9 cellular contexts compared by ENCODE assay signal in the genomic region with DNA sequence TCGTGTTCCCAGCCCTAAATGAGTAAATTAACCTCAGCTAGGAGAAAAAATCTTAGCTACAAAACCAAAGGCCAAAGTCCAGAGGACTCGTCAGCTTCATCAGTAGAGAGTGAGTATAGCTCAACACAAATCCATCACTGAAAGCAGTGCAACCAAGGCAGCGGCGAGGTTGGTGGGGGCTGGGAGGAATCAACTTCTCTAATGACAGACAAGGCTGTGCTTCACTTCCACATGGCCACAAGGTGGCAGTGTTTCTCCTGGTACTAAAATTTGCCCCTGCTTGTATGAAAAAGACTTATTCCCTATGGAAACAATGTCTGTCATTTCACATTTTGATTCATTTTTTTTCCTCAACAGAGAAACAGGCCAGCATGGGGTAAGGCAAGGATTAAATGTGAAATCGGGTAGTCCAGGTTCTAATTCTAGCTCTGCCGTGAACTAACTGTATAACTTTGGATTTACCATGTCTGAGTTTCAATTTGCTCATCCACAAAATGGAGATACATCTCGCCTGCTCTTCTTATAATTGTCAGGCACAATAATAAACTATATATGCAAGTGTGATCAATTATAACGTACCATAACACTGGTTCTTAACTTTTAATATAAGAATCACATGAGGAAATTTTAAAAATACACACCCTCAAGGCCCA. TPM values are rescaled to one million over a fixed set of nuclear protein-coding genes. Genes with fewer than 3 reads are reported as not detected.
A peak's percentile ranks its signal among the peaks of the same experiment; 100 is the strongest.
DNase-seq lines count a peak whose midpoint lies in the region; ATAC-seq and TF ChIP-seq lines count a peak whose summit lies in the region.
"Had no signal": no experiment of that assay in that cellular context is flagged by ENCODE, and none has a peak within 500 bp of the region (broad histone marks: within the 10 kb centered on the region; RNA-seq: fewer than 3 reads in every experiment).

No MANE protein-coding gene starts in this region.

- no peak for TF ChIP-seq POLR2A in upper lobe of left lung (IDR thresholded peaks at IDR 0.05)

- TF ChIP-seq EP300 in upper lobe of left lung (IDR thresholded peaks at IDR 0.05): no peak

- ATAC-seq in SK-N-SH treated with all-trans-retinoic acid at 6 μM for 48 hours: peak; percentile 75
- ATAC-seq in Right ventricle myocardium inferior: peak; percentile 56
- ATAC-seq in upper lobe of left lung (ENCODE audit: low FRiP score in 2 of 2): peak; percentile 74 to 87
- ATAC-seq in HG03095 (IDR thresholded peaks at IDR 0.05; ENCODE audit: unreplicated experiment): no peak

- H3K4me1 ChIP-seq in upper lobe of left lung: peaks cover 28 to 35% (median 32%) of the 10 kb centered on the region in 4 donors

- intact Hi-C loops in Right ventricle myocardium inferior (cut with DNase I) (loop anchor here (1.0 to 5.0 kb wide), 4 partner anchors 38 to 183 kb away; partner anchors contain the start of gene FAS), posterior cingulate gyrus (cut with DNase I) (loop anchor here (1.0 to 2.0 kb wide), 3 partner anchors 95 to 187 kb away; no protein-coding TSS in a partner anchor)

- H3K36me3 ChIP-seq in upper lobe of left lung: peaks cover 0 to 5% (median 0%) of the 10 kb centered on the region in 4 donors

- no peaks in the 10 kb centered on the region for H3K9me3 ChIP-seq in upper lobe of left lung

- TF ChIP-seq CTCF in upper lobe of left lung (IDR thresholded peaks at IDR 0.05): peak; percentile 84 to 95 (median 90)

- peak; percentile 77 for DNase-seq in ELR (ENCODE audit: low read depth)
- peak; percentile 76 for DNase-seq in M059J (ENCODE audit: low read depth)
- peak; percentile 69 for DNase-seq in activated naive CD4-positive, alpha-beta T cell treated with anti-CD3 and anti-CD28 coated beads, Interleukin-2, amount 50 U/mL, for 16 hours
- peak; percentile 84 for DNase-seq in Right ventricle myocardium inferior (ENCODE audit: missing footprints)
- peak; percentile 26 to 96 (median 79) for DNase-seq in posterior cingulate gyrus
- DNase-seq in upper lobe of left lung: peak in 1 of 2 donors; percentile 84

- H3K4me3 ChIP-seq in upper lobe of left lung: no peak overlapping the region

- H3K27me3 ChIP-seq in upper lobe of left lung: no peaks in the 10 kb centered on the region

- 39 to 42% methylated on average over 8 of the region's 8 CpGs for WGBS in upper lobe of left lung, 2 donors

- H3K27ac ChIP-seq in upper lobe of left lung: peak overlapping the region in 1 of 4 donors; percentile 80
- H3K27ac ChIP-seq: epithelial cell of prostate had no signal

TF ChIP-seq in SK-N-SH treated with all-trans-retinoic acid at 6 μM for 48 hours, 23 proteins besides CTCF, POLR2A, EP300 and RAD21:
- TF ChIP-seq ESRRG (CRISPR knock-in tag; IDR thresholded peaks at IDR 0.05): no peak

RNA-seq across cellular contexts. Expression of gene FAS, which starts 39.3 kb away (rescaled TPM):
- total RNA-seq in M059J (2014; rRNA removed; shearing (Covaris generic)): 11.5 and 21.2 TPM in 2 replicates
- total RNA-seq in Right ventricle myocardium inferior: 4.7 TPM
- total RNA-seq in upper lobe of left lung: 10 to 100 TPM; 30.1 to 80.3 (median 44.4) TPM
